ENCODE assay signal across 1 cellular context in genomic region chr5:107301959-107302840, GRCh38.
TF ChIP-seq lines count a peak whose summit lies in the region.

No MANE protein-coding gene starts in this region.

TF ChIP-seq in GM12878, 131 proteins besides CTCF, POLR2A, EP300 and RAD21 (continued from another document and continues in another):
- TF ChIP-seq ZNF687 (IDR thresholded peaks at IDR 0.05) (0 out of 2 replicates have a peak, but pooled peaks have one; percentile 19), SIN3A (IDR thresholded peaks at IDR 0.05; ENCODE audit: low read depth, low read length) (no peak), MXI1 (IDR thresholded peaks at IDR 0.05; ENCODE audit: low read depth, low read length) (no peak), ZNF592 (IDR thresholded peaks at IDR 0.05) (peak; percentile 54; the same call in 1 of the 2 replicates), SMARCA5 (IDR thresholded peaks at IDR 0.05) (no peak), RELB (IDR thresholded peaks at IDR 0.05; ENCODE audit: low read depth) (peak; percentile 59), MEF2A (IDR thresholded peaks at IDR 0.05; ENCODE audit: insufficient read depth, low read depth, low read length) (no peak), TCF12 (IDR thresholded peaks at IDR 0.05; ENCODE audit: low read depth, low read length) (no peak), ETV6 (conservative IDR thresholded peaks at IDR 0.05 in 1 of 2, IDR thresholded peaks at IDR 0.05 in 1 of 2; ENCODE audit: borderline replicate concordance in 1 of 2, low read depth in 1 of 2) (no peak), NKRF (conservative IDR thresholded peaks at IDR 0.05) (no peak), ZBTB40 (IDR thresholded peaks at IDR 0.05; ENCODE audit: borderline replicate concordance) (no peak), YY1 (IDR thresholded peaks at IDR 0.05; ENCODE audit: low read depth, low read length) (no peak), ZNF217 (IDR thresholded peaks at IDR 0.05) (no peak), ZNF622 (IDR thresholded peaks at IDR 0.05) (no peak), CHD1 (IDR thresholded peaks at IDR 0.05; ENCODE audit: low read depth, low read length) (no peak), NFIC (IDR thresholded peaks at IDR 0.05; ENCODE audit: low read depth, low read length) (peak; percentile 29; the same call in 1 of the 2 replicates), SMAD5 (IDR thresholded peaks at IDR 0.05; ENCODE audit: low read depth) (no peak), BACH1 (IDR thresholded peaks at IDR 0.05; ENCODE audit: borderline replicate concordance) (0 out of 2 replicates have a peak, but pooled peaks have one; percentile 24), RELA (IDR thresholded peaks at IDR 0.05; ENCODE audit: borderline replicate concordance, partially characterized antibody) (no peak), MTA2 (IDR thresholded peaks at IDR 0.05; ENCODE audit: low read depth) (0 out of 2 replicates have a peak, but pooled peaks have one; percentile 41), CBX3 (IDR thresholded peaks at IDR 0.05; ENCODE audit: borderline replicate concordance, low read depth) (no peak), BCL11A (IDR thresholded peaks at IDR 0.05; ENCODE audit: low read depth, low read length) (no peak), USF2 (IDR thresholded peaks at IDR 0.05; ENCODE audit: borderline replicate concordance, low read depth, low read length) (no peak), SREBF2 (IDR thresholded peaks at IDR 0.05; ENCODE audit: low read length) (no peak), SMAD1 (IDR thresholded peaks at IDR 0.05; ENCODE audit: low read depth, partially characterized antibody) (no peak), KDM1A (IDR thresholded peaks at IDR 0.05; ENCODE audit: borderline replicate concordance) (no peak), STAT3 (IDR thresholded peaks at IDR 0.05; ENCODE audit: low read depth, low read length) (no peak), PAX8 (IDR thresholded peaks at IDR 0.05) (no peak), NR2C1 (IDR thresholded peaks at IDR 0.05) (peak; percentile 13; the same call in 1 of the 2 replicates), POLR2AphosphoS2 (IDR thresholded peaks at IDR 0.05; ENCODE audit: low read depth, low read length) (no peak), STAT1 (conservative IDR thresholded peaks at IDR 0.05) (no peak), TBL1XR1 (IDR thresholded peaks at IDR 0.05; ENCODE audit: low read depth, low read length) (no peak), BMI1 (IDR thresholded peaks at IDR 0.05; ENCODE audit: borderline replicate concordance) (no peak), PBX3 (IDR thresholded peaks at IDR 0.05; ENCODE audit: insufficient replicate concordance, low read depth, low read length) (peak; percentile 10), ZNF274 (IDR thresholded peaks at IDR 0.05; ENCODE audit: insufficient read depth, insufficient read length) (no peak), IRF3 (IDR thresholded peaks at IDR 0.05) (no peak), PKNOX1 (IDR thresholded peaks at IDR 0.05) (peak; percentile 66), NFYA (IDR thresholded peaks at IDR 0.05; ENCODE audit: borderline replicate concordance, low read depth, low read length) (no peak), USF1 (IDR thresholded peaks at IDR 0.05; ENCODE audit: borderline replicate concordance, extremely low read length, insufficient read depth, low read depth, low read length) (no peak)
